In the genomic region with DNA sequence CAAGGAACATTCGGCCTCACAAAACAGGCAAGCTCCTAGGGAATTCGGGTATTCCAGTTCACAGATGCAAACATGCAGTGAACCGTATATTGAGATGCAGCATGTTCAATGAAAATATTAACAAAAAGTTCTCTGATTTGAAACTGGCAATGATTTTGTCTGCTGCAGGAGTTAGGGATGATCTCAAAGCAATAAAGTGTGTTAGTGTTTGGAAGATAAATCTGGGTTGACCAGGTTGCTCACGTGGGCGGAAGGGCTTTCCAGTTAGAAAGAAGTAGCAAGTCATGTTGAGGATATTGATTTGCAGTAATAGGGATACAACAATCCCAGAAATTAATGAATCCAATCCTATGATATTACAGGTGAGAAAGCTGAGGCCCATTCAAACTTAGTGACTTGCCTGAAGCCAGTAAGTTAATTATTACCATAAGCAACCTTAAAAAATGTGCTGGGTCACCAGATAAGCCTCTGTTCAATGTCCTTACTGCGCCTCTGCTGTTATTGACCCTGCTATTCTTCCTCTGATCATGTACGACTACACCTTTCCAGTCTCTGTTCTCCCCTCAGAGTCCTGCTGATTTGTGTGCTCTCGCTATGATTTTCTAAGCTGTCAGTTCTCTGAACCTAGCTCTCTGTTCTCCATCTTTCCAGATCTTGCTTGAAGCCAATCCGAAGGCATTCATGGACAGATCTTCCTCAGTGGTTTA, we compare ENCODE assay signal across 20 cellular contexts.
"Had no signal": no experiment of that assay in that cellular context is flagged by ENCODE, and none has a peak within 500 bp of the region (broad histone marks: within the 10 kb centered on the region; RNA-seq: fewer than 3 reads in every experiment).

No MANE protein-coding gene starts in this region.

- H3K36me3 ChIP-seq: adrenal gland, right atrium auricular region, upper lobe of left lung, WERI-Rb-1 had no signal

- H3K27ac Mint-ChIP-seq: activated naive CD4-positive, alpha-beta T cell treated with anti-CD3 and anti-CD28 coated beads, Interleukin-2, amount 50 U/mL, for 72 hours; effector memory CD8-positive, alpha-beta T cell; natural killer cell treated with Interleukin-12 subunit alpha and Interleukin-12 subunit beta and Interleukin-15 and Interleukin-18, amount 100 ng/mL, for 72 hours; stimulated activated effector memory CD8-positive, alpha-beta T cell treated with anti-CD3 and anti-CD28 coated beads, Interleukin-12 subunit alpha, Interleukin-12 subunit beta, amount 100 ng/mL, for 72 hours had no signal

- ATAC-seq: activated naive CD4-positive, alpha-beta T cell treated with anti-CD3 and anti-CD28 coated beads, Interleukin-2, amount 50 U/mL, for 72 hours; effector memory CD8-positive, alpha-beta T cell; left ventricle myocardium superior; natural killer cell treated with Interleukin-12 subunit alpha and Interleukin-12 subunit beta and Interleukin-15 and Interleukin-18, amount 100 ng/mL, for 72 hours; stimulated activated effector memory CD8-positive, alpha-beta T cell treated with anti-CD3 and anti-CD28 coated beads, Interleukin-12 subunit alpha, Interleukin-12 subunit beta, amount 100 ng/mL, for 72 hours had no signal

- H3K9me3 ChIP-seq: adrenal gland, right atrium auricular region, testis, upper lobe of left lung had no signal

- H3K4me3 ChIP-seq: adrenal gland, right atrium auricular region, testis, upper lobe of left lung had no signal

- DNase-seq: activated CD4-positive, alpha-beta T cell treated with anti-CD3 and anti-CD28 coated beads for 1 hour; activated CD8-positive, alpha-beta memory T cell treated with anti-CD3 and anti-CD28 coated beads for 24 hours; activated CD8-positive, alpha-beta memory T cell treated with anti-CD3 and anti-CD28 coated beads, Interleukin-2, amount 50 U/mL, for 48 hours; activated gamma-delta T cell; activated T-cell treated with anti-CD3 and anti-CD28 coated beads, Interleukin-2, amount 50 U/mL, for 48 hours; adrenal gland; cerebellar nuclear complex; effector memory CD8-positive, alpha-beta T cell; kidney; left ventricle myocardium superior; mesenchymal stem cell; occipital lobe; stimulated activated CD4-positive, alpha-beta T cell treated with anti-CD3 and anti-CD28 coated beads, Interleukin-4, amount 100 ng/mL, for 24 hours; testis; upper lobe of left lung; WERI-Rb-1 had no signal

- H3K36me3 Mint-ChIP-seq: activated naive CD4-positive, alpha-beta T cell treated with anti-CD3 and anti-CD28 coated beads, Interleukin-2, amount 50 U/mL, for 72 hours; natural killer cell treated with Interleukin-12 subunit alpha and Interleukin-12 subunit beta and Interleukin-15 and Interleukin-18, amount 100 ng/mL, for 72 hours; stimulated activated effector memory CD8-positive, alpha-beta T cell treated with anti-CD3 and anti-CD28 coated beads, Interleukin-12 subunit alpha, Interleukin-12 subunit beta, amount 100 ng/mL, for 72 hours had no signal

- H3K27me3 Mint-ChIP-seq: effector memory CD8-positive, alpha-beta T cell; natural killer cell treated with Interleukin-12 subunit alpha and Interleukin-12 subunit beta and Interleukin-15 and Interleukin-18, amount 100 ng/mL, for 72 hours had no signal

- H3K4me1 Mint-ChIP-seq: stimulated activated effector memory CD8-positive, alpha-beta T cell treated with anti-CD3 and anti-CD28 coated beads, Interleukin-12 subunit alpha, Interleukin-12 subunit beta, amount 100 ng/mL, for 72 hours had no signal

- H3K27me3 ChIP-seq: adrenal gland, right atrium auricular region, testis, upper lobe of left lung had no signal

- H3K9me3 Mint-ChIP-seq: activated naive CD4-positive, alpha-beta T cell treated with anti-CD3 and anti-CD28 coated beads, Interleukin-2, amount 50 U/mL, for 72 hours; natural killer cell treated with Interleukin-12 subunit alpha and Interleukin-12 subunit beta and Interleukin-15 and Interleukin-18, amount 100 ng/mL, for 72 hours; stimulated activated effector memory CD8-positive, alpha-beta T cell treated with anti-CD3 and anti-CD28 coated beads, Interleukin-12 subunit alpha, Interleukin-12 subunit beta, amount 100 ng/mL, for 72 hours had no signal

- H3K4me1 ChIP-seq: adrenal gland, right atrium auricular region, testis, upper lobe of left lung had no signal

- H3K4me3 Mint-ChIP-seq: effector memory CD8-positive, alpha-beta T cell; natural killer cell treated with Interleukin-12 subunit alpha and Interleukin-12 subunit beta and Interleukin-15 and Interleukin-18, amount 100 ng/mL, for 72 hours; stimulated activated effector memory CD8-positive, alpha-beta T cell treated with anti-CD3 and anti-CD28 coated beads, Interleukin-12 subunit alpha, Interleukin-12 subunit beta, amount 100 ng/mL, for 72 hours had no signal
